ENCODE assay signal across 17 cellular contexts in the genomic region with DNA sequence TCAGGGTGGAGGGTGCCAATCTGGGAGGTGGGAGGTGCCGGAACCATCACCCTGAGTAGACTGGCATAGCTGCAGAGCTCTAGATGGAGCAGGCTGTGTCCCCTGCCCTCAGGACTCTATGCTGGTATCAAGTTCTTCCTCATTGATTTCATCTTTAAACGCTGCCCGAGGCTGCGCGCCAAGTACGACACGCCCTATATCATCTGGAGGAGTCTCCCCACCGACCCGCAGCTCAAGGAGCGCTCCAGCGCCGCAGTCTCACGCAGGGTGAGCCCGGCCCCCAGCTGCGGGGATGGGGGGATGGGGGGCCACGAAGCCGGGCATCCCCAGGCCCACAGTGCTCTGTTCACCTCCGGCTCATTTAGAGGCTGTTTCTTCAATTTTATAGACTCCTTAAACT. TPM values are rescaled to one million over a fixed set of nuclear protein-coding genes. Genes with fewer than 3 reads are reported as not detected.
A peak's percentile ranks its signal among the peaks of the same experiment; 100 is the strongest.
DNase-seq lines count a peak whose midpoint lies in the region; ATAC-seq and TF ChIP-seq lines count a peak whose summit lies in the region.
"Had no signal": no experiment of that assay in that cellular context is flagged by ENCODE, and none has a peak within 500 bp of the region (broad histone marks: within the 10 kb centered on the region; RNA-seq: fewer than 3 reads in every experiment).

No MANE protein-coding gene starts in this region.

- H3K4me1 Mint-ChIP-seq in CD4-positive, alpha-beta T cell (ENCODE audit: low read depth): peaks cover 21% of the 10 kb centered on the region
- H3K4me1 Mint-ChIP-seq in memory B cell (peaks cover 22% of the 10 kb centered on the region), MCF 10A (ENCODE audit: insufficient read depth, unreplicated experiment) (no peaks in the 10 kb centered on the region)

- TF ChIP-seq CTCF in CD4-positive, alpha-beta T cell (IDR thresholded peaks at IDR 0.05): no peak
- TF ChIP-seq CTCF in Peyer's patch (IDR thresholded peaks at IDR 0.05) (no peak), MCF 10A (IDR thresholded peaks at IDR 0.05; ENCODE audit: unreplicated experiment) (no peak)

- H3K4me1 ChIP-seq in Peyer's patch: peaks cover 0 to 21% (median 8%) of the 10 kb centered on the region in 4 donors
- H3K4me1 ChIP-seq: breast epithelium, pancreas had no signal

- peak in 1 of 2 donors; percentile 36 for TF ChIP-seq POLR2A in Peyer's patch (IDR thresholded peaks at IDR 0.05)

- CTCF ChIA-PET in CD4-positive, alpha-beta T cell (lab: Charles Lee): no interaction called here
- CTCF ChIA-PET in MCF 10A (lab: Yijun Ruan, JAX): interaction anchor here (0.6 to 0.8 kb wide), 2 partner anchors 130 to 658 kb away, joined by 3 read pairs; no protein-coding TSS in a partner anchor

- no peak overlapping the region for H3K27ac ChIP-seq in CD4-positive, alpha-beta T cell (ENCODE audit: low read depth, low read length)
- H3K27ac ChIP-seq in Peyer's patch: peak overlapping the region in 1 of 4 donors; percentile 71
- H3K27ac ChIP-seq: 22Rv1, pancreas had no signal

- peaks cover 0 to 81% (median 0%) of the 10 kb centered on the region in 3 donors for H3K36me3 ChIP-seq in Peyer's patch
- H3K36me3 ChIP-seq: breast epithelium had no signal

- no peaks in the 10 kb centered on the region for H3K9me3 Mint-ChIP-seq in CD4-positive, alpha-beta T cell
- H3K9me3 Mint-ChIP-seq in memory B cell: no peaks in the 10 kb centered on the region
- no peaks in the 10 kb centered on the region for H3K9me3 Mint-ChIP-seq in MCF 10A (ENCODE audit: unreplicated experiment)

- intact Hi-C loops in CD4-positive, alpha-beta T cell (cut with DNase I, micrococcal nuclease): loop anchor here (5.0 kb wide), 2 partner anchors 95 to 130 kb away; no protein-coding TSS in a partner anchor
- intact Hi-C loops in MCF 10A (cut with micrococcal nuclease): no loop called here

- no TSS peak for BruUV-seq in MCF 10A (replicated peaks; lab: Mats Ljungman, UMichigan)

- peak overlapping the region; percentile 98 for H3K27ac Mint-ChIP-seq in CD4-positive, alpha-beta T cell
- no peak overlapping the region for H3K27ac Mint-ChIP-seq in memory B cell
- H3K27ac Mint-ChIP-seq in MCF 10A (ENCODE audit: low read depth, unreplicated experiment): no peak overlapping the region

- DNase-seq in DMS 273 (lab: John Stamatoyannopoulos, UW; ENCODE audit: unreplicated experiment): peak; percentile 45
- DNase-seq in DMS 273 treated with DMSO at 0.1 percent for 48 hours (lab: John Stamatoyannopoulos, UW): no peak
- no peak for DNase-seq in CD4-positive, alpha-beta T cell
- DNase-seq in Peyer's patch: peak in 2 of 3 donors; percentile 74 to 76
- DNase-seq in memory B cell (ENCODE audit: low spot score in 2 of 2): no peak
- no peak for DNase-seq in MCF 10A (ENCODE audit: unreplicated experiment)
- DNase-seq: activated CD4-positive, alpha-beta T cell treated with anti-CD3 and anti-CD28 coated beads, Interleukin-2, amount 50 U/mL, for 4 hours; activated naive CD4-positive, alpha-beta T cell; Calu3; effector CD8-positive, alpha-beta T cell; NCI-H1694; pancreas; T-helper 9 cell had no signal

- no peak overlapping the region for H3K4me3 ChIP-seq in Peyer's patch
- H3K4me3 ChIP-seq: breast epithelium, pancreas had no signal

- H3K9me3 ChIP-seq in CD4-positive, alpha-beta T cell (ENCODE audit: control insufficient read depth, low read length): no peaks in the 10 kb centered on the region
- no peaks in the 10 kb centered on the region for H3K9me3 ChIP-seq in Peyer's patch
- H3K9me3 ChIP-seq: breast epithelium, pancreas had no signal

- POLR2A ChIA-PET in CD4-positive, alpha-beta T cell (lab: Charles Lee): no interaction called here
- POLR2A ChIA-PET in MCF 10A (lab: Yijun Ruan, JAX): no interaction called here

- ATAC-seq in CD4-positive, alpha-beta T cell (ENCODE audit: poor library complexity): no peak
- ATAC-seq in memory B cell (ENCODE audit: low read depth) (no peak), HG03565 (IDR thresholded peaks at IDR 0.05; ENCODE audit: unreplicated experiment) (no peak), GM21528 (IDR thresholded peaks at IDR 0.05; ENCODE audit: low FRiP score, unreplicated experiment) (no peak)
- ATAC-seq: pancreas had no signal

- no peak overlapping the region for H3K4me3 Mint-ChIP-seq in CD4-positive, alpha-beta T cell
- H3K4me3 Mint-ChIP-seq in memory B cell (peak overlapping the region; percentile 27), MCF 10A (ENCODE audit: unreplicated experiment) (no peak overlapping the region)

- H3K27me3 ChIP-seq in CD4-positive, alpha-beta T cell (ENCODE audit: control insufficient read depth, insufficient read depth, low read length): no peaks in the 10 kb centered on the region
- H3K27me3 ChIP-seq in Peyer's patch: no peaks in the 10 kb centered on the region
- H3K27me3 ChIP-seq: breast epithelium, pancreas had no signal

- H3K36me3 Mint-ChIP-seq in CD4-positive, alpha-beta T cell (ENCODE audit: low read depth): peaks cover 9% of the 10 kb centered on the region
- peaks cover 13% of the 10 kb centered on the region for H3K36me3 Mint-ChIP-seq in memory B cell
- H3K36me3 Mint-ChIP-seq in MCF 10A (ENCODE audit: insufficient read depth, unreplicated experiment): peaks cover 26% of the 10 kb centered on the region

- no peaks in the 10 kb centered on the region for H3K27me3 Mint-ChIP-seq in CD4-positive, alpha-beta T cell
- H3K27me3 Mint-ChIP-seq in memory B cell: no peaks in the 10 kb centered on the region
- H3K27me3 Mint-ChIP-seq in MCF 10A (ENCODE audit: insufficient read depth, unreplicated experiment): no peaks in the 10 kb centered on the region

RNA-seq across cellular contexts. Expression of a gene that starts 52.5 kb away (rescaled TPM):
- total RNA-seq in CD4-positive, alpha-beta T cell: 10 to 100 TPM; 13.9 to 15.6 TPM
- 100 to 1,000 TPM in 3 of 4 donors, 10 to 100 TPM in 1; 98.2 to 428 (median 422) TPM for total RNA-seq in Peyer's patch
- total RNA-seq in MCF 10A (2022): 15.6 and 23.7 TPM in 2 replicates

Comparison
In these comparisons a context has a peak if more than half of its experiments do, and no peak if none do; other contexts are left out.
1. DNase-seq: peak in DMS 273 (single experiment) and Peyer's patch (2 of 3); none in DMS 273 treated with DMSO at 0.1 percent for 48 hours (single experiment), CD4-positive, alpha-beta T cell (0 of 10), memory B cell (0 of 2) and MCF 10A (single experiment).